In genomic region chr18:59870623-59871130, GRCh38 we compare ENCODE assay signal across 19 cellular contexts. TPM values are rescaled to one million over a fixed set of nuclear protein-coding genes. Genes with fewer than 3 reads are reported as not detected.
"Had no signal": no experiment of that assay in that cellular context is flagged by ENCODE, and none has a peak within 500 bp of the region (broad histone marks: within the 10 kb centered on the region; RNA-seq: fewer than 3 reads in every experiment).

No MANE protein-coding gene starts in this region.

- H3K4me3 ChIP-seq: cardiac muscle cell, colonic mucosa, heart left ventricle, left ventricle myocardium inferior, neural progenitor cell, pancreas, thoracic aorta had no signal

- H2AFZ ChIP-seq: neural progenitor cell had no signal

- DNase-seq: activated CD4-positive, alpha-beta T cell treated with anti-CD3 and anti-CD28 coated beads for 48 hours; activated CD8-positive, alpha-beta memory T cell treated with anti-CD3 and anti-CD28 coated beads, Interleukin-2, amount 50 U/mL, for 48 hours; activated CD8-positive, alpha-beta T cell treated with anti-CD3 and anti-CD28 coated beads, Interleukin-2, amount 10 ng/mL, durations not matched to agents 7 days and 5 days; activated naive CD8-positive, alpha-beta T cell treated with anti-CD3 and anti-CD28 coated beads, Interleukin-2, amount 10 ng/mL, durations not matched to agents 7 days and 5 days; colonic mucosa; effector CD4-positive, alpha-beta T cell; heart left ventricle; kidney; left ventricle myocardium inferior; mesendoderm; pancreas; stimulated activated CD4-positive, alpha-beta T cell treated with anti-CD3 and anti-CD28 coated beads, Interleukin-15, amount 100 ng/mL, for 24 hours; stimulated activated CD4-positive, alpha-beta T cell treated with anti-CD3 and anti-CD28 coated beads, Interleukin-4, amount 100 ng/mL, for 4 hours; stimulated activated naive CD8-positive, alpha-beta T cell treated with anti-CD3 and anti-CD28 coated beads, Interleukin-15, amount 100 ng/mL, for 72 hours; T-helper 1 cell had no signal

- H3K9me3 ChIP-seq: colonic mucosa, heart left ventricle, left ventricle myocardium inferior, pancreas, thoracic aorta had no signal

- H3K27me3 ChIP-seq: cardiac muscle cell, colonic mucosa, heart left ventricle, neural progenitor cell, pancreas had no signal

- H3K4me2 ChIP-seq: neural progenitor cell had no signal

- H3K36me3 ChIP-seq: cardiac muscle cell, colonic mucosa, heart left ventricle, left ventricle myocardium inferior, neural progenitor cell, pancreas, thoracic aorta had no signal

- H3K9ac ChIP-seq: neural progenitor cell had no signal

- H3K27ac ChIP-seq: cardiac muscle cell, colonic mucosa, epithelial cell of prostate, heart left ventricle, left ventricle myocardium inferior, neural progenitor cell, pancreas, thoracic aorta had no signal

- H3K4me1 ChIP-seq: colonic mucosa, left ventricle myocardium inferior, pancreas had no signal

- ATAC-seq: activated CD8-positive, alpha-beta T cell treated with anti-CD3 and anti-CD28 coated beads, Interleukin-2, amount 10 ng/mL, durations not matched to agents 7 days and 5 days; heart left ventricle; pancreas; stimulated activated naive CD8-positive, alpha-beta T cell treated with anti-CD3 and anti-CD28 coated beads, Interleukin-15, amount 100 ng/mL, for 72 hours had no signal

RNA-seq across cellular contexts. Expression of gene PMAIP1, which starts 29.1 kb away (rescaled TPM):
- total RNA-seq: thoracic aorta had no signal
